Comparison of ENCODE assay signal across 1 cellular context in the genomic region with DNA sequence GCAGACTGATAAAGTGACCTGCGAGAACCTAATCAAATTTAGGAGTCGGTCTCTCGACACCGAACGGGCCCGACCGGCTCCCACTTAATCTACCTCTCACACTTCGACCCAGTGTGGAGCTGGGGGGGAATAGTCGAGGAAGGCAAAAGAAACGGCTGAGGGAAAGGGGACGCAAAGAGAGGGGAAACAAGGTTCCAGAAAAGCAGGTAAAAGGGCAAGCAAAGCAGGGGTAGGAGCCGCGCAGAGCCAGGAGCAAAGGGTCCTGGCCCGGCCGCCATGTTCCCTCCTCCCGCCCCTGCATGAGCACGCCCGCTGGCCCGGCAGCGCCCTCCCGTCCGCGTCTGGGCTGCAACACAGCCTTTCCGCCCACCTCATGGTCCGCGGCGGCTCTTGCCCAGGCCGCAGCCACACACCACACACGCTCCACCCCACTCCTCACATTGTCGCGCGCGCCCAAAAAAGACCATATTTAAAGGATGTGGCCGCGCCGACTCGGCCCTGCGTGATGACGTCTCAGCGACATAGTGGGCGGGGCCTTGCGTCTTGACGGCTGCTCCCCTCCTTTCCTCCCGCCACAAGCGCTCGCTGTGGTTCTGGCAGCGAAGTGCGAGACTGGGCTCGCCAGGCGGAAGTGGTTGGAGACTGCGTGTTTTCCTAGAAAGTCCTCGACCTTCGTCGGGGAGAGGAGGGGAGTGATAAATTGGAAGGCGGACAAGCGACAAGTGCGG.
TF ChIP-seq lines count a peak whose summit lies in the region.

TSS of gene ICE2 (minus strand) at position 510 of the 728 bp plus-strand sequence. CDS start 1,165 bp downstream, outside the sequence.

TF ChIP-seq in WTC11, 78 proteins besides CTCF, POLR2A, EP300 and RAD21 (continued from another document and continues in another):
- TF ChIP-seq PRDM15 (CRISPR knock-in tag; IDR thresholded peaks at IDR 0.05) (no peak), HMGA2 (CRISPR knock-in tag; IDR thresholded peaks at IDR 0.05) (no peak), NFATC4 (CRISPR knock-in tag; IDR thresholded peaks at IDR 0.05) (no peak), ZNF121 (CRISPR knock-in tag; IDR thresholded peaks at IDR 0.05) (no peak), FOXP4 (CRISPR knock-in tag; IDR thresholded peaks at IDR 0.05) (peak; percentile 34; the same call in 1 of the 2 replicates), GRHL2 (CRISPR knock-in tag; IDR thresholded peaks at IDR 0.05; ENCODE audit: insufficient replicate concordance, severe bottlenecking) (no peak), MYBL2 (CRISPR knock-in tag; IDR thresholded peaks at IDR 0.05) (no peak), CREB1 (CRISPR knock-in tag; IDR thresholded peaks at IDR 0.05) (peak; percentile 83), ZNF138 (CRISPR knock-in tag; conservative IDR thresholded peaks at IDR 0.05) (no peak), HMGXB4 (CRISPR knock-in tag; IDR thresholded peaks at IDR 0.05) (peak; percentile 71), ZNF423 (CRISPR knock-in tag; IDR thresholded peaks at IDR 0.05) (no peak), SP1 (CRISPR knock-in tag; conservative IDR thresholded peaks at IDR 0.05) (peak; percentile 98), TCF7 (CRISPR knock-in tag; IDR thresholded peaks at IDR 0.05; ENCODE audit: low read depth) (peak; percentile 64; the same call in 1 of the 2 replicates), CREM (CRISPR knock-in tag; IDR thresholded peaks at IDR 0.05) (peak; percentile 94), ZNF396 (CRISPR knock-in tag; IDR thresholded peaks at IDR 0.05; ENCODE audit: borderline replicate concordance) (no peak), RORB (CRISPR knock-in tag; IDR thresholded peaks at IDR 0.05) (no peak), SMAD4 (CRISPR knock-in tag; IDR thresholded peaks at IDR 0.05) (no peak), MXD4 (CRISPR knock-in tag; IDR thresholded peaks at IDR 0.05; ENCODE audit: borderline replicate concordance) (no peak), KAT7 (CRISPR knock-in tag; IDR thresholded peaks at IDR 0.05; ENCODE audit: borderline replicate concordance) (peak; percentile 64; the same call in 1 of the 2 replicates), OVOL2 (CRISPR knock-in tag; IDR thresholded peaks at IDR 0.05; ENCODE audit: borderline replicate concordance) (no peak), GABPB1 (CRISPR knock-in tag; IDR thresholded peaks at IDR 0.05) (peak; percentile 34; the same call in 1 of the 2 replicates), JUN (CRISPR knock-in tag; IDR thresholded peaks at IDR 0.05) (no peak), IRF2 (CRISPR knock-in tag; IDR thresholded peaks at IDR 0.05; ENCODE audit: borderline replicate concordance, low read depth) (no peak), ERG (CRISPR knock-in tag; IDR thresholded peaks at IDR 0.05) (no peak), NR2C2 (CRISPR knock-in tag; IDR thresholded peaks at IDR 0.05) (no peak), ZNF416 (CRISPR knock-in tag; IDR thresholded peaks at IDR 0.05) (no peak), CBFB (CRISPR knock-in tag; IDR thresholded peaks at IDR 0.05; ENCODE audit: low read depth) (no peak), ZNF263 (CRISPR knock-in tag; IDR thresholded peaks at IDR 0.05; ENCODE audit: low read depth) (no peak), NR1H2 (CRISPR knock-in tag; IDR thresholded peaks at IDR 0.05) (no peak), ATF1 (CRISPR knock-in tag; IDR thresholded peaks at IDR 0.05) (no peak), PREB (CRISPR knock-in tag; IDR thresholded peaks at IDR 0.05; ENCODE audit: borderline replicate concordance) (no peak), ZNF232 (CRISPR knock-in tag; IDR thresholded peaks at IDR 0.05) (peak; percentile 96)
- TF ChIP-seq, protein P1, sequence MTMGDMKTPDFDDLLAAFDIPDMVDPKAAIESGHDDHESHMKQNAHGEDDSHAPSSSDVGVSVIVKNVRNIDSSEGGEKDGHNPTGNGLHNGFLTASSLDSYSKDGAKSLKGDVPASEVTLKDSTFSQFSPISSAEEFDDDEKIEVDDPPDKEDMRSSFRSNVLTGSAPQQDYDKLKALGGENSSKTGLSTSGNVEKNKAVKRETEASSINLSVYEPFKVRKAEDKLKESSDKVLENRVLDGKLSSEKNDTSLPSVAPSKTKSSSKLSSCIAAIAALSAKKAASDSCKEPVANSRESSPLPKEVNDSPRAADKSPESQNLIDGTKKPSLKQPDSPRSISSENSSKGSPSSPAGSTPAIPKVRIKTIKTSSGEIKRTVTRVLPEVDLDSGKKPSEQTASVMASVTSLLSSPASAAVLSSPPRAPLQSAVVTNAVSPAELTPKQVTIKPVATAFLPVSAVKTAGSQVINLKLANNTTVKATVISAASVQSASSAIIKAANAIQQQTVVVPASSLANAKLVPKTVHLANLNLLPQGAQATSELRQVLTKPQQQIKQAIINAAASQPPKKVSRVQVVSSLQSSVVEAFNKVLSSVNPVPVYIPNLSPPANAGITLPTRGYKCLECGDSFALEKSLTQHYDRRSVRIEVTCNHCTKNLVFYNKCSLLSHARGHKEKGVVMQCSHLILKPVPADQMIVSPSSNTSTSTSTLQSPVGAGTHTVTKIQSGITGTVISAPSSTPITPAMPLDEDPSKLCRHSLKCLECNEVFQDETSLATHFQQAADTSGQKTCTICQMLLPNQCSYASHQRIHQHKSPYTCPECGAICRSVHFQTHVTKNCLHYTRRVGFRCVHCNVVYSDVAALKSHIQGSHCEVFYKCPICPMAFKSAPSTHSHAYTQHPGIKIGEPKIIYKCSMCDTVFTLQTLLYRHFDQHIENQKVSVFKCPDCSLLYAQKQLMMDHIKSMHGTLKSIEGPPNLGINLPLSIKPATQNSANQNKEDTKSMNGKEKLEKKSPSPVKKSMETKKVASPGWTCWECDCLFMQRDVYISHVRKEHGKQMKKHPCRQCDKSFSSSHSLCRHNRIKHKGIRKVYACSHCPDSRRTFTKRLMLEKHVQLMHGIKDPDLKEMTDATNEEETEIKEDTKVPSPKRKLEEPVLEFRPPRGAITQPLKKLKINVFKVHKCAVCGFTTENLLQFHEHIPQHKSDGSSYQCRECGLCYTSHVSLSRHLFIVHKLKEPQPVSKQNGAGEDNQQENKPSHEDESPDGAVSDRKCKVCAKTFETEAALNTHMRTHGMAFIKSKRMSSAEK (CRISPR knock-in tag; IDR thresholded peaks at IDR 0.05; ENCODE audit: borderline replicate concordance): no peak
- TF ChIP-seq, protein P2, sequence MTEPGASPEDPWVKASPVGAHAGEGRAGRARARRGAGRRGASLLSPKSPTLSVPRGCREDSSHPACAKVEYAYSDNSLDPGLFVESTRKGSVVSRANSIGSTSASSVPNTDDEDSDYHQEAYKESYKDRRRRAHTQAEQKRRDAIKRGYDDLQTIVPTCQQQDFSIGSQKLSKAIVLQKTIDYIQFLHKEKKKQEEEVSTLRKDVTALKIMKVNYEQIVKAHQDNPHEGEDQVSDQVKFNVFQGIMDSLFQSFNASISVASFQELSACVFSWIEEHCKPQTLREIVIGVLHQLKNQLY (CRISPR knock-in tag; IDR thresholded peaks at IDR 0.05): no peak
- TF ChIP-seq, protein P3, sequence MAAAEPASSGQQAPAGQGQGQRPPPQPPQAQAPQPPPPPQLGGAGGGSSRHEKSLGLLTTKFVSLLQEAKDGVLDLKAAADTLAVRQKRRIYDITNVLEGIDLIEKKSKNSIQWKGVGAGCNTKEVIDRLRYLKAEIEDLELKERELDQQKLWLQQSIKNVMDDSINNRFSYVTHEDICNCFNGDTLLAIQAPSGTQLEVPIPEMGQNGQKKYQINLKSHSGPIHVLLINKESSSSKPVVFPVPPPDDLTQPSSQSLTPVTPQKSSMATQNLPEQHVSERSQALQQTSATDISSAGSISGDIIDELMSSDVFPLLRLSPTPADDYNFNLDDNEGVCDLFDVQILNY (CRISPR knock-in tag; IDR thresholded peaks at IDR 0.05): peak; percentile 76
- TF ChIP-seq, protein P4, sequence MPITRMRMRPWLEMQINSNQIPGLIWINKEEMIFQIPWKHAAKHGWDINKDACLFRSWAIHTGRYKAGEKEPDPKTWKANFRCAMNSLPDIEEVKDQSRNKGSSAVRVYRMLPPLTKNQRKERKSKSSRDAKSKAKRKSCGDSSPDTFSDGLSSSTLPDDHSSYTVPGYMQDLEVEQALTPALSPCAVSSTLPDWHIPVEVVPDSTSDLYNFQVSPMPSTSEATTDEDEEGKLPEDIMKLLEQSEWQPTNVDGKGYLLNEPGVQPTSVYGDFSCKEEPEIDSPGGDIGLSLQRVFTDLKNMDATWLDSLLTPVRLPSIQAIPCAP (CRISPR knock-in tag; IDR thresholded peaks at IDR 0.05): no peak; the same call in 1 of the 2 replicates
- TF ChIP-seq, protein P5, sequence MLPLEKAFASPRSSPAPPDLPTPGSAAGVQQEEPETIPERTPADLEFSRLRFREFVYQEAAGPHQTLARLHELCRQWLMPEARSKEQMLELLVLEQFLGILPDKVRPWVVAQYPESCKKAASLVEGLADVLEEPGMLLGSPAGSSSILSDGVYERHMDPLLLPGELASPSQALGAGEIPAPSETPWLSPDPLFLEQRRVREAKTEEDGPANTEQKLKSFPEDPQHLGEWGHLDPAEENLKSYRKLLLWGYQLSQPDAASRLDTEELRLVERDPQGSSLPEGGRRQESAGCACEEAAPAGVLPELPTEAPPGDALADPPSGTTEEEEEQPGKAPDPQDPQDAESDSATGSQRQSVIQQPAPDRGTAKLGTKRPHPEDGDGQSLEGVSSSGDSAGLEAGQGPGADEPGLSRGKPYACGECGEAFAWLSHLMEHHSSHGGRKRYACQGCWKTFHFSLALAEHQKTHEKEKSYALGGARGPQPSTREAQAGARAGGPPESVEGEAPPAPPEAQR (CRISPR knock-in tag; IDR thresholded peaks at IDR 0.05): no peak
